ENCODE assay signal across 8 cellular contexts in the genomic region with DNA sequence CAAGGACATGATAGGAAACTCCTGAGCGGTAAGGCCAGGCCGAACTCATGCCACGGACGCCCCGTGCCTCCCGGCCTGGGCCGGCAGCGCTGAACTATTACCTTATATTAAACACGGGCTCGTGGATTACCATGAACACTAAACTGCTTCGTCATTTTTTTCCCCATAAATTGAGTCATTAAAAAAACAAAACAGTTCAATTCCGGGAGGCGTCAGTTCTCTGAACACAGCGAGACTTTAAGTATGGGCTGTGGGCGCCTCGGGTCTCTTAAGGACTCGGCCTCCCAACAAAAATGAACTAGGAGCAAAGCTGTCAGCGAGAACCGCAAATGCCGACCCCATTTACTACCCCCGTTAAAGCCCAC. TPM values are rescaled to one million over a fixed set of nuclear protein-coding genes. Genes with fewer than 3 reads are reported as not detected.
DNase-seq lines count a peak whose midpoint lies in the region; ATAC-seq and TF ChIP-seq lines count a peak whose summit lies in the region.

No MANE protein-coding gene starts in this region.

- peak overlapping the region; percentile 78 to 90 for H3K27ac Mint-ChIP-seq in activated naive CD4-positive, alpha-beta T cell treated with anti-CD3 and anti-CD28 coated beads, Interleukin-2, amount 50 U/mL, for 72 hours

- peaks cover 6 to 12% of the 10 kb centered on the region in 2 donors for H3K36me3 Mint-ChIP-seq in activated naive CD4-positive, alpha-beta T cell treated with anti-CD3 and anti-CD28 coated beads, Interleukin-2, amount 50 U/mL, for 72 hours

- DNase-seq in D341Med (ENCODE audit: low spot score) (peak; percentile 39), left ventricle myocardium inferior (no peak), renal cortical epithelial cell (ENCODE audit: low read depth) (peak; percentile 66), NCI-H82 (lab: John Stamatoyannopoulos, UW) (no peak), HuH-7.5 (ENCODE audit: low spot score) (no peak), NCI-H82 treated with DMSO at 0.1 percent for 48 hours (lab: John Stamatoyannopoulos, UW; ENCODE audit: unreplicated experiment) (no peak)
- DNase-seq in activated naive CD4-positive, alpha-beta T cell treated with anti-CD3 and anti-CD28 coated beads, Interleukin-2, amount 50 U/mL, for 72 hours (ENCODE audit: low spot score in 2 of 2): peak in 1 of 2 donors; percentile 37

- peaks cover 0 to 4% of the 10 kb centered on the region in 2 donors for H3K9me3 Mint-ChIP-seq in activated naive CD4-positive, alpha-beta T cell treated with anti-CD3 and anti-CD28 coated beads, Interleukin-2, amount 50 U/mL, for 72 hours

- ATAC-seq in activated naive CD4-positive, alpha-beta T cell treated with anti-CD3 and anti-CD28 coated beads, Interleukin-2, amount 50 U/mL, for 72 hours: peak; percentile 1

- H3K9ac ChIP-seq in HUES64 (ENCODE audit: low read depth, low read length): peak overlapping the region; percentile 64

- H3K9me3 ChIP-seq in HUES64 (ENCODE audit: insufficient read depth, low read depth, low read length) (no peaks in the 10 kb centered on the region), left ventricle myocardium inferior (replicated peaks) (no peaks in the 10 kb centered on the region)

- no peak for TF ChIP-seq CTCF in left ventricle myocardium inferior (IDR thresholded peaks at IDR 0.05; ENCODE audit: borderline replicate concordance)

- no peaks in the 10 kb centered on the region for H3K27me3 ChIP-seq in HUES64 (ENCODE audit: insufficient read depth, low read length)
- H3K27me3 ChIP-seq in left ventricle myocardium inferior (ENCODE audit: low read depth): no peaks in the 10 kb centered on the region

- H3K36me3 ChIP-seq in HUES64 (ENCODE audit: insufficient read depth, low read length) (peaks cover 23% of the 10 kb centered on the region), left ventricle myocardium inferior (peaks cover 31% of the 10 kb centered on the region)

- H3K4me3 ChIP-seq in HUES64 (ENCODE audit: low read length) (peak overlapping the region; percentile 92), left ventricle myocardium inferior (peak overlapping the region; percentile 82)

- H3K27ac ChIP-seq in HUES64 (ENCODE audit: low read depth, low read length) (no peak overlapping the region; the same call in 1 of the 2 replicates), left ventricle myocardium inferior (replicated peaks) (peak overlapping the region; percentile 89)

- intact Hi-C loops in left ventricle myocardium inferior (cut with micrococcal nuclease): no loop called here

- H3K4me1 ChIP-seq in HUES64 (ENCODE audit: insufficient read depth, low read length) (0 out of 2 replicates have a peak, but pooled peaks cover 4% of the 10 kb centered on the region), left ventricle myocardium inferior (peaks cover 23% of the 10 kb centered on the region)

- WGBS in HUES64: 9% methylated on average over 21 of the region's 21 CpGs

RNA-seq across cellular contexts. Expression of gene PITRM1, which starts 0.5 kb away (rescaled TPM):
- 26.9 TPM for polyA plus RNA-seq in HUES64 (2013, experiment 1 of 2)
- 26.6 TPM for polyA plus RNA-seq in HUES64 (2013, experiment 2 of 2)
- 10 to 100 TPM; 61.1 to 75.0 TPM for total RNA-seq in activated naive CD4-positive, alpha-beta T cell treated with anti-CD3 and anti-CD28 coated beads, Interleukin-2, amount 50 U/mL, for 72 hours
- 91.4 TPM for total RNA-seq in left ventricle myocardium inferior
- total RNA-seq in renal cortical epithelial cell: 46.5 and 76.5 TPM in 2 replicates

Comparison
In these comparisons a context has a peak if more than half of its experiments do, and no peak if none do; other contexts are left out.
1. DNase-seq: peak in D341Med (single experiment) and renal cortical epithelial cell (single experiment); none in left ventricle myocardium inferior (single experiment), NCI-H82 (single experiment), HuH-7.5 (single experiment) and NCI-H82 treated with DMSO at 0.1 percent for 48 hours (single experiment).